23 cellular contexts compared by ENCODE assay signal in genomic region chr16:11762431-11762830, GRCh38.
"Had no signal": no experiment of that assay in that cellular context is flagged by ENCODE, and none has a peak within 500 bp of the region (broad histone marks: within the 10 kb centered on the region; RNA-seq: fewer than 3 reads in every experiment).

No MANE protein-coding gene starts in this region.

- DNase-seq: dermis blood vessel endothelial cell; erythroblast; foreskin keratinocyte; immature natural killer cell; left lung; lower lobe of right lung; mesenchymal stem cell; midbrain; nephron progenitor cell; retina; spleen; stimulated activated CD4-positive, alpha-beta T cell treated with anti-CD3 and anti-CD28 coated beads, Interleukin-15, amount 100 ng/mL, for 24 hours; stimulated activated CD4-positive, alpha-beta T cell treated with anti-CD3 and anti-CD28 coated beads, Interleukin-1b, Interleukin-23, amount 100 ng/mL, for 48 hours; stimulated activated CD4-positive, alpha-beta T cell treated with anti-CD3 and anti-CD28 coated beads, Interleukin-4, amount 100 ng/mL, for 24 hours; testis; upper lobe of right lung had no signal

- H3K4me1 ChIP-seq: foreskin keratinocyte, parathyroid adenoma had no signal

- H3K4me1 Mint-ChIP-seq: immature natural killer cell, nephron progenitor cell had no signal

- H3K27me3 ChIP-seq: foreskin keratinocyte, left lung, spleen, testis, tibial nerve, upper lobe of right lung, vagina had no signal

- ATAC-seq: foreskin keratinocyte; left lung; lower lobe of right lung; sciatic nerve; stimulated activated memory B cell treated with anti-CD40 and anti-IgM and Interleukin-4, amounts not matched to agents 10 μg/mL and 1 μg/mL and 100 μg/mL, for 72 hours; upper lobe of right lung had no signal

- H3K27ac ChIP-seq: foreskin keratinocyte, left lung, lower lobe of right lung, parathyroid adenoma, prostate gland, spleen, testis, tibial nerve, upper lobe of right lung, vagina had no signal

- H3K4me3 ChIP-seq: left lung, lower lobe of right lung, prostate gland, spleen, testis, tibial nerve, upper lobe of right lung, vagina had no signal

- H3K79me2 ChIP-seq: parathyroid adenoma had no signal

- H2AFZ ChIP-seq: parathyroid adenoma had no signal

- H3K9me3 ChIP-seq: left lung, lower lobe of right lung, prostate gland, spleen, testis, tibial nerve, upper lobe of right lung, vagina had no signal

- H3K27me3 Mint-ChIP-seq: stimulated activated memory B cell treated with anti-CD40 and anti-IgM and Interleukin-4, amounts not matched to agents 10 μg/mL and 1 μg/mL and 100 μg/mL, for 72 hours; stimulated activated naive CD8-positive, alpha-beta T cell treated with anti-CD3 and anti-CD28 coated beads, Interleukin-15, Interleukin-2, amounts not matched to agents 100 ng/mL and 50 ng/mL, for 24 hours had no signal

- H3K9me3 Mint-ChIP-seq: immature natural killer cell; nephron progenitor cell; stimulated activated memory B cell treated with anti-CD40 and anti-IgM and Interleukin-4, amounts not matched to agents 10 μg/mL and 1 μg/mL and 100 μg/mL, for 72 hours; stimulated activated naive CD8-positive, alpha-beta T cell treated with anti-CD3 and anti-CD28 coated beads, Interleukin-15, Interleukin-2, amounts not matched to agents 100 ng/mL and 50 ng/mL, for 24 hours had no signal

- H3K27ac Mint-ChIP-seq: nephron progenitor cell; stimulated activated naive CD8-positive, alpha-beta T cell treated with anti-CD3 and anti-CD28 coated beads, Interleukin-15, Interleukin-2, amounts not matched to agents 100 ng/mL and 50 ng/mL, for 24 hours had no signal

- H3K4me3 Mint-ChIP-seq: immature natural killer cell; nephron progenitor cell; stimulated activated memory B cell treated with anti-CD40 and anti-IgM and Interleukin-4, amounts not matched to agents 10 μg/mL and 1 μg/mL and 100 μg/mL, for 72 hours; stimulated activated naive CD8-positive, alpha-beta T cell treated with anti-CD3 and anti-CD28 coated beads, Interleukin-15, Interleukin-2, amounts not matched to agents 100 ng/mL and 50 ng/mL, for 24 hours had no signal
